Comparison of ENCODE assay signal across 8 cellular contexts in genomic region chr6:41545174-41545702, GRCh38. TPM values are rescaled to one million over a fixed set of nuclear protein-coding genes. Genes with fewer than 3 reads are reported as not detected.
A peak's percentile ranks its signal among the peaks of the same experiment; 100 is the strongest.
DNase-seq lines count a peak whose midpoint lies in the region; ATAC-seq, FAIRE-seq and TF ChIP-seq lines count a peak whose summit lies in the region.

No MANE protein-coding gene starts in this region.

- in situ Hi-C loops in transverse colon (cut with MboI; ENCODE audit: low pct_ligation_motif_present in 1 of 4, low pct_unique_long_range_greater_than_20kb in 1 of 4, low sequenced_read_pairs in 3 of 4) = no loop called here

- TF ChIP-seq EP300 in transverse colon (IDR thresholded peaks at IDR 0.05; ENCODE audit: low read depth) = no peak

- peak overlapping the region; percentile 87 to 93 (median 90) for H3K27ac ChIP-seq in transverse colon
- H3K27ac ChIP-seq in substantia nigra (ENCODE audit: low read depth, low read length, poor library complexity, severe bottlenecking) = no peak overlapping the region

- H3K36me3 ChIP-seq in kidney epithelial cell (ENCODE audit: control insufficient read depth, insufficient read depth, low read length) (no peaks in the 10 kb centered on the region), transverse colon (no peaks in the 10 kb centered on the region)

- H3K9me3 ChIP-seq in transverse colon = no peaks in the 10 kb centered on the region

- peak overlapping the region; percentile 67 for H3K27ac Mint-ChIP-seq in activated T-helper 17 cell treated with anti-CD3 and anti-CD28 coated beads, Interleukin-2, amount 50 U/mL, for 72 hours

- no peak for TF ChIP-seq POLR2A in transverse colon (IDR thresholded peaks at IDR 0.05)
- TF ChIP-seq POLR2A in GM12892 (IDR thresholded peaks at IDR 0.05; ENCODE audit: low read depth, low read length) = no peak

- no peaks in the 10 kb centered on the region for H3K27me3 ChIP-seq in kidney epithelial cell (ENCODE audit: control insufficient read depth, insufficient read depth, low read length)
- H3K27me3 ChIP-seq in transverse colon = peaks cover 5% of the 10 kb centered on the region

- H3K4me3 ChIP-seq in kidney epithelial cell (ENCODE audit: low read depth, low read length) = peak overlapping the region; percentile 91
- H3K4me3 ChIP-seq in transverse colon = peak overlapping the region; percentile 23 to 93 (median 84)

- H3K36me3 Mint-ChIP-seq in activated T-helper 17 cell treated with anti-CD3 and anti-CD28 coated beads, Interleukin-2, amount 50 U/mL, for 72 hours (ENCODE audit: low read depth) = peaks cover 6% of the 10 kb centered on the region

- H3K9me3 Mint-ChIP-seq in activated T-helper 17 cell treated with anti-CD3 and anti-CD28 coated beads, Interleukin-2, amount 50 U/mL, for 72 hours = no peaks in the 10 kb centered on the region

- 10% methylated on average over 15 of the region's 15 CpGs; no CpG with 5 or more reads in 1 of the 2 donors for WGBS in transverse colon (ENCODE audit: low coverage in 1 of 2), 2 donors

- no peaks in the 10 kb centered on the region for H3K27me3 Mint-ChIP-seq in activated T-helper 17 cell treated with anti-CD3 and anti-CD28 coated beads, Interleukin-2, amount 50 U/mL, for 72 hours

- intact Hi-C loops in transverse colon (cut with DNase I; ENCODE audit: low total_unique reads) = no loop called here

- TF ChIP-seq CTCF in kidney epithelial cell (IDR thresholded peaks at IDR 0.05; ENCODE audit: insufficient read depth, low read length, poor library complexity, severe bottlenecking) (no peak), transverse colon (IDR thresholded peaks at IDR 0.05) (no peak)

- DNase-seq in activated effector memory CD4-positive, alpha-beta T cell treated with anti-CD3 and anti-CD28 coated beads, Interleukin-2, amount 50 U/mL, for 16 hours = peak; percentile 64
- no peak for DNase-seq in activated effector memory CD4-positive, alpha-beta T cell treated with Interleukin-2 at 50 U/mL for 16 hours
- no peak for DNase-seq in kidney epithelial cell (ENCODE audit: low read depth)
- DNase-seq in transverse colon = no peak
- no peak for DNase-seq in GM12892 (ENCODE audit: insufficient read length)
- no peak for DNase-seq in substantia nigra (lab: John Stamatoyannopoulos, UW)

- H3K4me3 Mint-ChIP-seq in activated T-helper 17 cell treated with anti-CD3 and anti-CD28 coated beads, Interleukin-2, amount 50 U/mL, for 72 hours = peak overlapping the region; percentile 89

- H3K4me1 ChIP-seq in transverse colon = peaks cover 7 to 39% (median 26%) of the 10 kb centered on the region in 4 donors

- no peak for FAIRE-seq in GM12892 (lab: Jason Lieb, UNC)

- ATAC-seq in activated T-helper 17 cell treated with anti-CD3 and anti-CD28 coated beads, Interleukin-2, amount 50 U/mL, for 72 hours (replicated peaks) = no peak
- no peak for ATAC-seq in GM21526 (IDR thresholded peaks at IDR 0.05; ENCODE audit: low FRiP score, unreplicated experiment)

- H3K4me1 Mint-ChIP-seq in activated T-helper 17 cell treated with anti-CD3 and anti-CD28 coated beads, Interleukin-2, amount 50 U/mL, for 72 hours = peaks cover 11% of the 10 kb centered on the region

RNA-seq across cellular contexts. Expression of gene FOXP4, which starts 0.9 kb away (rescaled TPM):
- 10 to 100 TPM in 1 of 2 donors, 1 to 10 TPM in 1; 8.7 to 11.6 TPM for total RNA-seq in activated T-helper 17 cell treated with anti-CD3 and anti-CD28 coated beads, Interleukin-2, amount 50 U/mL, for 72 hours
- total RNA-seq in kidney epithelial cell (22.4 and 30.3 TPM in 2 replicates), transverse colon (10 to 100 TPM; 13.8 to 45.6 (median 17.2) TPM)
- polyA plus RNA-seq in GM12892 (2012; ENCODE audit: missing spikeins) = 8.3 TPM
